7 cellular contexts compared by ENCODE assay signal in the genomic region with DNA sequence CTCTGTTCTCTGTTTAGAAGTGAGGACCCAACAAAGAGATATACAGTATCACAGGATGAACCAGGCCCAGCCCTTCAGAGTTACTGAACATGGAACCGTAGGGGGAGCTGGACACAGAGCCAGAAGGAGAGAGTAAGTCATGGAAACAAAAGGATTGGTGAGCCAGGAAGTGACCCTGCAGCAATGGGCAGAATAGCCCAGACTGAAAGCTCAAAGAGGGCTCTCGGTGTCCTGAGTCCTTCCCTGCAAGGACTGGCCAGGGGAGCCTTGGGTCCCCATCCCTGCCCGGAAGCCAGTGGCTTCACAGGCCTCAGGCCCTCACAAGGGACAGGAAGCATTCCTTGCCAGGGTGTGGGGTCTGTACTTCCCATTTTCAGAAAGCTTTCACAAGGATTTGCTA.
"Had no signal": no experiment of that assay in that cellular context is flagged by ENCODE, and none has a peak within 500 bp of the region (broad histone marks: within the 10 kb centered on the region; RNA-seq: fewer than 3 reads in every experiment).

No MANE protein-coding gene starts in this region.

- DNase-seq: H7, HCEC 1CT, HFFc6, IMR-90 had no signal

- H3K27ac ChIP-seq: HL-60 had no signal

- ATAC-seq: GM23338, K562 had no signal

- H3K4me2 ChIP-seq: GM23338 had no signal

- H3K4me1 Mint-ChIP-seq: GM23338 had no signal

- H3K27ac Mint-ChIP-seq: GM23338, HFFc6 had no signal

- H3K9me3 Mint-ChIP-seq: GM23338 had no signal

- H3K4me3 ChIP-seq: GM23338, K562 had no signal

- H3K4me3 Mint-ChIP-seq: GM23338, HFFc6 had no signal

- H2AFZ ChIP-seq: GM23338 had no signal
